Comparison of ENCODE assay signal across 18 cellular contexts in genomic region chr5:59204114-59204897, GRCh38.
DNase-seq lines count a peak whose midpoint lies in the region; ATAC-seq, FAIRE-seq and TF ChIP-seq lines count a peak whose summit lies in the region.
"Had no signal": no experiment of that assay in that cellular context is flagged by ENCODE, and none has a peak within 500 bp of the region (broad histone marks: within the 10 kb centered on the region; RNA-seq: fewer than 3 reads in every experiment).

No MANE protein-coding gene starts in this region.

- TF ChIP-seq EP300 in K562 (IDR thresholded peaks at IDR 0.05; ENCODE audit: low read length) = no peak
- TF ChIP-seq EP300 in transverse colon (IDR thresholded peaks at IDR 0.05; ENCODE audit: low read depth) = no peak

- POLR2A ChIA-PET in K562 (lab: Yijun Ruan, JAX) = no interaction called here

- peak overlapping the region; percentile 45 for H3K27ac ChIP-seq in right cardiac atrium (ENCODE audit: low read length)
- peak overlapping the region in 2 of 12 donors; percentile 45 to 50 for H3K27ac ChIP-seq in heart left ventricle
- H3K27ac ChIP-seq in K562 (ENCODE audit: extremely low read depth, low read depth, low read length) = no peak overlapping the region
- peak overlapping the region; percentile 81 for H3K27ac ChIP-seq in rectal smooth muscle tissue (ENCODE audit: low read depth, low read length)
- peak overlapping the region; percentile 20 to 67 (median 54) for H3K27ac ChIP-seq in transverse colon

- 72% methylated on average over 5 of the region's 5 CpGs for WGBS in right cardiac atrium
- 69 to 78% (median 71%) methylated on average over 5 of the region's 5 CpGs for WGBS in heart left ventricle, 4 donors
- WGBS in K562 (ENCODE audit: insufficient coverage, low coverage, missing lambda C conversion rate) = 4% methylated on average over 5 of the region's 5 CpGs
- 76 to 79% methylated on average over 5 of the region's 5 CpGs for WGBS in transverse colon (ENCODE audit: low coverage in 1 of 2), 2 donors

- H3K79me2 ChIP-seq in K562 (ENCODE audit: control insufficient read depth, insufficient read depth, low read length) = no peaks in the 10 kb centered on the region

- no peak overlapping the region for H3K4me2 ChIP-seq in K562 (ENCODE audit: insufficient read depth, low read length)

- H3K9me1 ChIP-seq in K562 (ENCODE audit: control insufficient read depth, insufficient read depth, low read length) = no peaks in the 10 kb centered on the region

- no TSS peak for BruUV-seq in K562 (replicated peaks; lab: Mats Ljungman, UMichigan)

- in situ Hi-C loops in K562 (cut with MboI) = no loop called here
- in situ Hi-C loops in transverse colon (cut with MboI; ENCODE audit: low pct_ligation_motif_present in 1 of 4, low pct_unique_long_range_greater_than_20kb in 1 of 4, low sequenced_read_pairs in 3 of 4) = no loop called here

- H3K4me1 ChIP-seq in right cardiac atrium (ENCODE audit: control insufficient read depth, insufficient read depth, low read length) (peaks cover 7% of the 10 kb centered on the region), heart left ventricle (peaks cover 0 to 26% (median 12%) of the 10 kb centered on the region in 12 donors), K562 (replicated peaks in 1 of 2; ENCODE audit: control insufficient read depth in 2 of 2, insufficient read depth in 2 of 2, low read length in 2 of 2) (no peaks in the 10 kb centered on the region), rectal smooth muscle tissue (ENCODE audit: control insufficient read depth, insufficient read depth, low read length) (peaks cover 18% of the 10 kb centered on the region), transverse colon (peaks cover 0 to 29% (median 11%) of the 10 kb centered on the region in 4 donors)

- TF ChIP-seq CTCF in heart left ventricle (IDR thresholded peaks at IDR 0.05) (no peak), K562 (IDR thresholded peaks at IDR 0.05 in 2 of 3, conservative IDR thresholded peaks at IDR 0.05 in 1 of 3; ENCODE audit: insufficient read depth in 2 of 3, low read depth in 1 of 3, low read length in 3 of 3) (no peak), transverse colon (IDR thresholded peaks at IDR 0.05) (no peak)

- H3K27me3 ChIP-seq in right cardiac atrium (ENCODE audit: control insufficient read depth, insufficient read depth) = no peaks in the 10 kb centered on the region
- no peaks in the 10 kb centered on the region for H3K27me3 ChIP-seq in heart left ventricle
- H3K27me3 ChIP-seq in K562 (ENCODE audit: control insufficient read depth in 2 of 2, insufficient read depth in 2 of 2, low read length in 2 of 2) = no peaks in the 10 kb centered on the region
- no peaks in the 10 kb centered on the region for H3K27me3 ChIP-seq in rectal smooth muscle tissue (ENCODE audit: control insufficient read depth, insufficient read depth, low read length)
- H3K27me3 ChIP-seq in transverse colon = no peaks in the 10 kb centered on the region

- no peak for FAIRE-seq in K562 (lab: Jason Lieb, UNC)
- no peak for FAIRE-seq in HTR-8/SVneo (lab: Jason Lieb, UNC)
- FAIRE-seq: GM12892, RCC 7860 had no signal

- no peaks in the 10 kb centered on the region for H4K20me1 ChIP-seq in K562 (replicated peaks; ENCODE audit: control insufficient read depth, insufficient read depth, low read length)

- H3K9ac ChIP-seq in K562 (ENCODE audit: insufficient read depth in 1 of 2, low read depth in 2 of 2, low read length in 2 of 2) (no peak overlapping the region), rectal smooth muscle tissue (ENCODE audit: low read length) (no peak overlapping the region)

- no peak overlapping the region for H3K4me3 ChIP-seq in right cardiac atrium (ENCODE audit: low read length)
- no peak overlapping the region for H3K4me3 ChIP-seq in heart left ventricle
- no peak overlapping the region for H3K4me3 ChIP-seq in K562
- no peak overlapping the region for H3K4me3 ChIP-seq in rectal smooth muscle tissue (ENCODE audit: low read length)
- no peak overlapping the region for H3K4me3 ChIP-seq in transverse colon

- no peaks in the 10 kb centered on the region for H3K9me3 ChIP-seq in right cardiac atrium (ENCODE audit: control insufficient read depth, low read length)
- no peaks in the 10 kb centered on the region for H3K9me3 ChIP-seq in heart left ventricle
- H3K9me3 ChIP-seq in K562 (replicated peaks; ENCODE audit: control insufficient read depth, insufficient read depth, low read depth, low read length) = peaks cover 3% of the 10 kb centered on the region
- no peaks in the 10 kb centered on the region for H3K9me3 ChIP-seq in transverse colon

- H2AFZ ChIP-seq in K562 (ENCODE audit: low read depth, low read length) = no peak overlapping the region

- CTCF ChIA-PET in K562 (lab: Yijun Ruan, JAX; ENCODE audit: low intra/inter-chr PET ratio) = no interaction called here

- no peak for TF ChIP-seq RAD21 in K562 (CRISPR knock-in tag; conservative IDR thresholded peaks at IDR 0.05 in 1 of 2, IDR thresholded peaks at IDR 0.05 in 1 of 2)

- no peak for TF ChIP-seq POLR2A in heart left ventricle (IDR thresholded peaks at IDR 0.05)
- no peak for TF ChIP-seq POLR2A in K562 (conservative IDR thresholded peaks at IDR 0.05)
- TF ChIP-seq POLR2A in transverse colon (IDR thresholded peaks at IDR 0.05) = no peak

- DNase-seq in right cardiac atrium = no peak
- no peak for DNase-seq in heart left ventricle
- DNase-seq in K562 (ENCODE audit: extremely low read depth in 1 of 4, low spot score in 3 of 4) = no peak
- no peak for DNase-seq in transverse colon
- no peak for DNase-seq in HUDEP-2 (lab: John Stamatoyannopoulos, UW; ENCODE audit: unreplicated experiment in 76 of 76)
- no peak for DNase-seq in HTR-8/SVneo (ENCODE audit: insufficient read length, low spot score)
- DNase-seq: COR-L47, H7, MV-4-11, NCI-H1417, NCI-H187 treated with DMSO at 0.1 percent for 48 hours, NCI-H2171, NCI-H69, SHP77 had no signal

- intact Hi-C loops in right cardiac atrium (cut with DNase I) (no loop called here), heart left ventricle (cut with DNase I) (no loop called here), K562 (cut with micrococcal nuclease) (no loop called here), transverse colon (cut with DNase I; ENCODE audit: low total_unique reads) (no loop called here)

- ATAC-seq in right cardiac atrium = no peak
- no peak for ATAC-seq in heart left ventricle
- ATAC-seq in K562 = no peak
- ATAC-seq in GM18502 (IDR thresholded peaks at IDR 0.05; ENCODE audit: poor library complexity, unreplicated experiment) = no peak

- no peaks in the 10 kb centered on the region for H3K36me3 ChIP-seq in heart left ventricle
- no peaks in the 10 kb centered on the region for H3K36me3 ChIP-seq in K562 (ENCODE audit: control insufficient read depth, insufficient read depth, low read length)
- H3K36me3 ChIP-seq in rectal smooth muscle tissue (ENCODE audit: control insufficient read depth, insufficient read depth, low read length) = peaks cover 2% of the 10 kb centered on the region
- H3K36me3 ChIP-seq in transverse colon = no peaks in the 10 kb centered on the region

TF ChIP-seq in K562, 482 proteins besides CTCF, POLR2A, EP300 and RAD21:
- TF ChIP-seq MAFK (IDR thresholded peaks at IDR 0.05; ENCODE audit: low read length) (peak; percentile 5; the same call in 1 of the 2 replicates), C11orf30 (IDR thresholded peaks at IDR 0.05; ENCODE audit: low read depth) (peak; percentile 13; the same call in 1 of the 2 replicates), ZNF316 (IDR thresholded peaks at IDR 0.05) (peak; percentile 52), MAFF (IDR thresholded peaks at IDR 0.05; ENCODE audit: low read length) (0 out of 2 replicates have a peak, but pooled peaks have one; percentile 15), NFXL1 (CRISPR knock-in tag; IDR thresholded peaks at IDR 0.05) (no peak)
